ENCODE assay signal across 9 cellular contexts in genomic region chr3:39384665-39385000, GRCh38. TPM values are rescaled to one million over a fixed set of nuclear protein-coding genes. Genes with fewer than 3 reads are reported as not detected.
DNase-seq lines count a peak whose midpoint lies in the region; ATAC-seq, FAIRE-seq and TF ChIP-seq lines count a peak whose summit lies in the region.
"Had no signal": no experiment of that assay in that cellular context is flagged by ENCODE, and none has a peak within 500 bp of the region (broad histone marks: within the 10 kb centered on the region; RNA-seq: fewer than 3 reads in every experiment).

No MANE protein-coding gene starts in this region.

- TF ChIP-seq CTCF in BJ (IDR thresholded peaks at IDR 0.05; ENCODE audit: insufficient read depth, low read depth, low read length) (no peak), neural cell (IDR thresholded peaks at IDR 0.05; ENCODE audit: poor library complexity, severe bottlenecking) (no peak)

- ATAC-seq in HG02852 (IDR thresholded peaks at IDR 0.05; ENCODE audit: unreplicated experiment), result no peak

- H3K4me2 ChIP-seq in neural cell (ENCODE audit: low read length), result peak overlapping the region; percentile 68

- no peaks in the 10 kb centered on the region for H4K20me1 ChIP-seq in neural cell (ENCODE audit: insufficient read depth)

- H3K36me3 ChIP-seq in BJ (ENCODE audit: control insufficient read depth, insufficient read depth, low read length) (no peaks in the 10 kb centered on the region; the same call in 1 of the 2 replicates), MG63 (peaks cover 5% of the 10 kb centered on the region), ectodermal cell (ENCODE audit: control insufficient read depth, insufficient read depth, low read length) (no peaks in the 10 kb centered on the region), neural cell (ENCODE audit: insufficient read depth, low read length) (no peaks in the 10 kb centered on the region), small intestine (ENCODE audit: control insufficient read depth in 2 of 2, insufficient read depth in 2 of 2, low read length in 2 of 2) (no peaks in the 10 kb centered on the region)

- H3F3A ChIP-seq in neural cell (ENCODE audit: insufficient read depth, low read length, poor library complexity, severe bottlenecking), result no peaks in the 10 kb centered on the region

- H3K27me3 ChIP-seq in BJ (ENCODE audit: control insufficient read depth, insufficient read depth, low read length), result no peaks in the 10 kb centered on the region
- no peaks in the 10 kb centered on the region for H3K27me3 ChIP-seq in MG63
- no peaks in the 10 kb centered on the region for H3K27me3 ChIP-seq in ectodermal cell (ENCODE audit: control insufficient read depth, insufficient read depth, low read length, poor library complexity, severe bottlenecking)
- H3K27me3 ChIP-seq in neural cell (ENCODE audit: insufficient read depth, low read depth, low read length), result no peaks in the 10 kb centered on the region
- H3K27me3 ChIP-seq in small intestine (ENCODE audit: control insufficient read depth in 2 of 2, insufficient read depth in 2 of 2, low read length in 2 of 2), result no peaks in the 10 kb centered on the region

- DNase-seq in BJ (ENCODE audit: low read depth), result no peak
- DNase-seq in MG63, result no peak
- no peak for DNase-seq in AG08396 (ENCODE audit: low spot score)
- no peak for DNase-seq in hippocampal formation (lab: John Stamatoyannopoulos, UW)
- DNase-seq in small intestine, result no peak
- DNase-seq: activated gamma-delta T cell had no signal

- H3K4me1 ChIP-seq in ectodermal cell (ENCODE audit: control insufficient read depth, insufficient read depth, low read length) (no peaks in the 10 kb centered on the region), small intestine (ENCODE audit: control insufficient read depth in 2 of 2, insufficient read depth in 1 of 2, low read depth in 1 of 2, low read length in 1 of 2) (peaks cover 6 to 13% of the 10 kb centered on the region in 2 donors)

- H3K27ac ChIP-seq in ectodermal cell (ENCODE audit: insufficient read depth, low read depth, low read length, poor library complexity, severe bottlenecking) (no peak overlapping the region), neural cell (ENCODE audit: low read length) (no peak overlapping the region), small intestine (ENCODE audit: low read depth in 1 of 2, low read length in 1 of 2) (peak overlapping the region in 1 of 2 donors; percentile 32)

- no peak for TF ChIP-seq EP300 in neural cell (conservative IDR thresholded peaks at IDR 0.05; ENCODE audit: poor library complexity, severe bottlenecking)

- H3K9ac ChIP-seq in neural cell (ENCODE audit: low read length), result peak overlapping the region; percentile 82

- CTCF ChIA-PET in BJ (lab: Yijun Ruan, JAX), result interaction anchor here (0.6 kb wide), 1 partner anchor 595 kb away, joined by 3 read pairs; no protein-coding TSS in a partner anchor

- WGBS in ectodermal cell, 2 experiments, result 78 to 85% methylated on average over 12 of the region's 14 CpGs
- WGBS in small intestine, 3 donors, result 18 to 53% (median 40%) methylated on average over 14 of the region's 14 CpGs

- H3K9me2 ChIP-seq in neural cell (ENCODE audit: insufficient read depth, low read length), result no peaks in the 10 kb centered on the region

- H3K9me3 ChIP-seq in MG63 (no peaks in the 10 kb centered on the region), ectodermal cell (ENCODE audit: control insufficient read depth, low read length) (no peaks in the 10 kb centered on the region), neural cell (ENCODE audit: low read length) (no peaks in the 10 kb centered on the region), small intestine (ENCODE audit: control insufficient read depth, low read depth) (no peaks in the 10 kb centered on the region)

- no peak for FAIRE-seq in small intestine (lab: Jason Lieb, UNC)

- H3K79me2 ChIP-seq in neural cell (replicated peaks; ENCODE audit: insufficient read depth, low read length), result peaks cover 32% of the 10 kb centered on the region

- no peak overlapping the region for H2AFZ ChIP-seq in neural cell (ENCODE audit: low read depth, low read length)

- POLR2A ChIA-PET in BJ (lab: Charles Lee), result no interaction called here

- no peak for TF ChIP-seq RAD21 in neural cell (conservative IDR thresholded peaks at IDR 0.05)

- H3K4me3 ChIP-seq in BJ (ENCODE audit: low read depth, low read length), result peak overlapping the region; percentile 63
- H3K4me3 ChIP-seq in MG63, result peak overlapping the region; percentile 73
- peak overlapping the region; percentile 82 for H3K4me3 ChIP-seq in ectodermal cell (ENCODE audit: insufficient read depth, low read depth, low read length)
- peak overlapping the region; percentile 79 for H3K4me3 ChIP-seq in neural cell (ENCODE audit: low read length)
- H3K4me3 ChIP-seq in small intestine (ENCODE audit: low read depth in 1 of 2, low read length in 2 of 2), result peak overlapping the region in 1 of 2 donors; percentile 66

TF ChIP-seq in neural cell, 6 proteins besides CTCF, POLR2A, EP300 and RAD21:
- TF ChIP-seq MXI1 (conservative IDR thresholded peaks at IDR 0.05; ENCODE audit: poor library complexity, severe bottlenecking), result no peak
- TF ChIP-seq TAF1 (IDR thresholded peaks at IDR 0.05; ENCODE audit: low read depth), result no peak
- TF ChIP-seq, protein P1, sequence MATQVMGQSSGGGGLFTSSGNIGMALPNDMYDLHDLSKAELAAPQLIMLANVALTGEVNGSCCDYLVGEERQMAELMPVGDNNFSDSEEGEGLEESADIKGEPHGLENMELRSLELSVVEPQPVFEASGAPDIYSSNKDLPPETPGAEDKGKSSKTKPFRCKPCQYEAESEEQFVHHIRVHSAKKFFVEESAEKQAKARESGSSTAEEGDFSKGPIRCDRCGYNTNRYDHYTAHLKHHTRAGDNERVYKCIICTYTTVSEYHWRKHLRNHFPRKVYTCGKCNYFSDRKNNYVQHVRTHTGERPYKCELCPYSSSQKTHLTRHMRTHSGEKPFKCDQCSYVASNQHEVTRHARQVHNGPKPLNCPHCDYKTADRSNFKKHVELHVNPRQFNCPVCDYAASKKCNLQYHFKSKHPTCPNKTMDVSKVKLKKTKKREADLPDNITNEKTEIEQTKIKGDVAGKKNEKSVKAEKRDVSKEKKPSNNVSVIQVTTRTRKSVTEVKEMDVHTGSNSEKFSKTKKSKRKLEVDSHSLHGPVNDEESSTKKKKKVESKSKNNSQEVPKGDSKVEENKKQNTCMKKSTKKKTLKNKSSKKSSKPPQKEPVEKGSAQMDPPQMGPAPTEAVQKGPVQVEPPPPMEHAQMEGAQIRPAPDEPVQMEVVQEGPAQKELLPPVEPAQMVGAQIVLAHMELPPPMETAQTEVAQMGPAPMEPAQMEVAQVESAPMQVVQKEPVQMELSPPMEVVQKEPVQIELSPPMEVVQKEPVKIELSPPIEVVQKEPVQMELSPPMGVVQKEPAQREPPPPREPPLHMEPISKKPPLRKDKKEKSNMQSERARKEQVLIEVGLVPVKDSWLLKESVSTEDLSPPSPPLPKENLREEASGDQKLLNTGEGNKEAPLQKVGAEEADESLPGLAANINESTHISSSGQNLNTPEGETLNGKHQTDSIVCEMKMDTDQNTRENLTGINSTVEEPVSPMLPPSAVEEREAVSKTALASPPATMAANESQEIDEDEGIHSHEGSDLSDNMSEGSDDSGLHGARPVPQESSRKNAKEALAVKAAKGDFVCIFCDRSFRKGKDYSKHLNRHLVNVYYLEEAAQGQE (IDR thresholded peaks at IDR 0.05; ENCODE audit: borderline replicate concordance), result no peak
- TF ChIP-seq POLR2AphosphoS5 (IDR thresholded peaks at IDR 0.05), result no peak
- TF ChIP-seq EZH2 (IDR thresholded peaks at IDR 0.05; ENCODE audit: borderline replicate concordance, insufficient read depth, low read length, poor library complexity, severe bottlenecking), result no peak
- TF ChIP-seq SMC3 (conservative IDR thresholded peaks at IDR 0.05; ENCODE audit: poor library complexity), result no peak

RNA-seq across cellular contexts. Expression of gene SLC25A38, which starts 1.5 kb away (rescaled TPM):
- polyA plus RNA-seq in BJ (2011; rRNA removed), result 48.7 and 49.8 TPM in 2 replicates
- 23.3 and 39.2 TPM in 2 replicates for polyA minus RNA-seq in BJ (2011; rRNA and poly(A)+ RNA removed)
- 18.2 and 28.8 TPM in 2 replicates for total RNA-seq in MG63 (2014; rRNA removed; shearing (Covaris generic); ENCODE audit: low replicate concordance)
- polyA plus RNA-seq in ectodermal cell (2013, experiment 1 of 4), result 25.7 TPM
- 29.6 TPM for polyA plus RNA-seq in ectodermal cell (2013, experiment 2 of 4)
- polyA plus RNA-seq in ectodermal cell (2013, experiment 3 of 4), result 22.5 TPM
- 22.8 TPM for polyA plus RNA-seq in ectodermal cell (2013, experiment 4 of 4)
- 32.5 and 41.4 TPM in 2 replicates for polyA plus RNA-seq in neural cell
- 18.3 and 20.0 TPM in 2 replicates for polyA minus RNA-seq in neural cell
- polyA plus RNA-seq in small intestine, result 10 to 100 TPM; 17.3 to 33.3 (median 28.2) TPM

RNA-seq across cellular contexts. Expression of gene RPSA, which starts 21.9 kb away (rescaled TPM):
- 3,181 and 4,053 TPM in 2 replicates for polyA plus RNA-seq in BJ (2011; rRNA removed)
- 525 and 1,040 TPM in 2 replicates for polyA minus RNA-seq in BJ (2011; rRNA and poly(A)+ RNA removed)
- total RNA-seq in MG63 (2014; rRNA removed; shearing (Covaris generic); ENCODE audit: low replicate concordance), result 1,752 and 2,233 TPM in 2 replicates
- 3,146 TPM for polyA plus RNA-seq in ectodermal cell (2013, experiment 1 of 4)
- polyA plus RNA-seq in ectodermal cell (2013, experiment 2 of 4), result 3,164 TPM
- polyA plus RNA-seq in ectodermal cell (2013, experiment 3 of 4), result 2,915 TPM
- 3,100 TPM for polyA plus RNA-seq in ectodermal cell (2013, experiment 4 of 4)
- 1,510 and 1,629 TPM in 2 replicates for polyA plus RNA-seq in neural cell
- 796 and 802 TPM in 2 replicates for polyA minus RNA-seq in neural cell
- polyA plus RNA-seq in small intestine, result 1,000 to 10,000 TPM in 2 of 3 donors, 100 to 1,000 TPM in 1; 893 to 2,034 (median 1,412) TPM

RNA-seq across cellular contexts. Expression of gene CCR8, which starts 55.1 kb away (rescaled TPM):
- polyA plus RNA-seq in BJ (2011; rRNA removed) (not detected in 2 replicates), neural cell (not detected in 2 replicates), small intestine (not detected)
- not detected in 2 replicates for polyA minus RNA-seq in BJ (2011; rRNA and poly(A)+ RNA removed)
- total RNA-seq in MG63 (2014; rRNA removed; shearing (Covaris generic); ENCODE audit: low replicate concordance), result not detected in 2 replicates
- not detected for polyA plus RNA-seq in ectodermal cell (2013, experiment 1 of 4)
- polyA plus RNA-seq in ectodermal cell (2013, experiment 2 of 4), result not detected
- not detected for polyA plus RNA-seq in ectodermal cell (2013, experiment 3 of 4)
- not detected for polyA plus RNA-seq in ectodermal cell (2013, experiment 4 of 4)
- polyA minus RNA-seq in neural cell, result not detected in 2 replicates
